Comparison of ENCODE assay signal across 8 cellular contexts in the genomic region with DNA sequence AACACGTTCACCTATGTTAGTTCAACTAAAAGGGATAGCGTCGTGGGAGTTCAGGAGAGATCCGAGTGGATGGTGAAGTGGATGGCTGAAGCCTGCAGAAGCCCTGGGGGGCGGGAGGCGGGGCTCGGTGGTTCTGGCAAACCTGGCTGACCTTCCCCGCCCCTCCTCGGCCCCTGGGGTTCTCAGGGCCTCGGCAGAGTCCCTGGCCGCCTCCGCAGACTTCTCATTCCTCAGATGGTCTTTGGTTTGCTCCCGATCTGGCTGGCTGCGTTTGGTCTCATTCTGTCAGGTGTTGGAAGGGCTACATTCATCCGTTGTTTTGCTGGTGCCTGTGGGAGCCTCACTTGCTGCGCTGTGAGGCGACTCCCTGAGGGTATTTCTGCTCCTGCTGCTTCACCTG. TPM values are rescaled to one million over a fixed set of nuclear protein-coding genes. Genes with fewer than 3 reads are reported as not detected.
DNase-seq lines count a peak whose midpoint lies in the region; TF ChIP-seq lines count a peak whose summit lies in the region.
"Not testable (repeated sequence)": the region's sequence is repeated elsewhere in the genome, so short reads cannot be mapped to it uniquely, and the experiment has no call there.

No MANE protein-coding gene starts in this region.

- H3K27ac ChIP-seq in HUES48 (ENCODE audit: low read depth, low read length), result peak overlapping the region; percentile 82

- H3K9me3 ChIP-seq in HUES48 (ENCODE audit: control insufficient read depth, insufficient read depth, low read length); adipocyte (ENCODE audit: control insufficient read depth, low read length): not testable (repeated sequence)

- not testable (repeated sequence) for DNase-seq in Calu3; adipocyte (ENCODE audit: low read depth); progenitor cell of endocrine pancreas (ENCODE audit: low spot score, unreplicated experiment)
- DNase-seq in NCI-H2107 treated with DMSO at 0.1 percent for 48 hours (lab: John Stamatoyannopoulos, UW; ENCODE audit: unreplicated experiment) (peak; percentile 76), NCI-H345 (lab: John Stamatoyannopoulos, UW) (peak; percentile 48), glutamatergic neuron (peak; percentile 36), mesenteric fat pad (ENCODE audit: low spot score) (peak; percentile 84)

- H3K4me1 ChIP-seq in HUES48 (ENCODE audit: control insufficient read depth, insufficient read depth, low read length), result peaks cover 22% of the 10 kb centered on the region
- peaks cover 36% of the 10 kb centered on the region for H3K4me1 ChIP-seq in adipocyte (ENCODE audit: control insufficient read depth, insufficient read depth, low read length)

- not testable (repeated sequence) for H3K4me3 Mint-ChIP-seq in Calu3 (ENCODE audit: low read depth, unreplicated experiment); progenitor cell of endocrine pancreas (ENCODE audit: low read depth)
- H3K4me3 Mint-ChIP-seq in glutamatergic neuron (ENCODE audit: unreplicated experiment), result peak overlapping the region; percentile 75

- TF ChIP-seq CTCF in Calu3 (IDR thresholded peaks at IDR 0.05; ENCODE audit: unreplicated experiment); glutamatergic neuron (IDR thresholded peaks at IDR 0.05; ENCODE audit: partially characterized antibody, unreplicated experiment); progenitor cell of endocrine pancreas (IDR thresholded peaks at IDR 0.05; ENCODE audit: unreplicated experiment): not testable (repeated sequence)

- H3K36me3 ChIP-seq in HUES48 (ENCODE audit: control insufficient read depth, insufficient read depth, low read length), result peaks cover 67% of the 10 kb centered on the region
- H3K36me3 ChIP-seq in adipocyte (ENCODE audit: control insufficient read depth, insufficient read depth, low read length, severe bottlenecking), result peaks cover 57% of the 10 kb centered on the region

- intact Hi-C loops in Calu3 (cut with micrococcal nuclease; ENCODE audit: unreplicated experiment), result not testable (repeated sequence)

- H3K27me3 Mint-ChIP-seq in Calu3 (ENCODE audit: unreplicated experiment); glutamatergic neuron (ENCODE audit: unreplicated experiment); progenitor cell of endocrine pancreas: not testable (repeated sequence)

- peak overlapping the region; percentile 12 for H3K27ac Mint-ChIP-seq in Calu3 (ENCODE audit: unreplicated experiment)
- H3K27ac Mint-ChIP-seq in glutamatergic neuron (ENCODE audit: unreplicated experiment), result peak overlapping the region; percentile 88
- peak overlapping the region; percentile 19 for H3K27ac Mint-ChIP-seq in progenitor cell of endocrine pancreas

- CTCF ChIA-PET in Calu3 (lab: Charles Lee), result not testable (repeated sequence)

- H3K4me3 ChIP-seq in HUES48 (ENCODE audit: low read depth, low read length); adipocyte (ENCODE audit: low read length): not testable (repeated sequence)

- not testable (repeated sequence) for H3K9ac ChIP-seq in HUES48 (ENCODE audit: low read depth, low read length)
- H3K9ac ChIP-seq in adipocyte (ENCODE audit: low read length), result peak overlapping the region; percentile 25

- H3K9me3 Mint-ChIP-seq in Calu3 (ENCODE audit: low read depth, unreplicated experiment); glutamatergic neuron (ENCODE audit: unreplicated experiment); progenitor cell of endocrine pancreas (ENCODE audit: low read depth): not testable (repeated sequence)

- peaks cover 74% of the 10 kb centered on the region for H3K36me3 Mint-ChIP-seq in Calu3 (ENCODE audit: insufficient read depth, unreplicated experiment)
- H3K36me3 Mint-ChIP-seq in glutamatergic neuron (ENCODE audit: unreplicated experiment), result peaks cover 10% of the 10 kb centered on the region
- H3K36me3 Mint-ChIP-seq in progenitor cell of endocrine pancreas (ENCODE audit: insufficient read depth), result peaks cover 28% of the 10 kb centered on the region

- not testable (repeated sequence) for H3K4me1 Mint-ChIP-seq in Calu3 (ENCODE audit: low read depth, unreplicated experiment); progenitor cell of endocrine pancreas (ENCODE audit: low read depth)
- H3K4me1 Mint-ChIP-seq in glutamatergic neuron (ENCODE audit: low read depth, unreplicated experiment), result peaks cover 21% of the 10 kb centered on the region

- not testable (repeated sequence) for BruUV-seq in Calu3 (replicated peaks; lab: Mats Ljungman, UMichigan)

- not testable (repeated sequence) for H3K27me3 ChIP-seq in HUES48 (ENCODE audit: control insufficient read depth, insufficient read depth, low read length); adipocyte (replicated peaks; ENCODE audit: control insufficient read depth, insufficient read depth, low read length)

RNA-seq across cellular contexts. Expression of a gene that starts 59.1 kb away (rescaled TPM):
- total RNA-seq in Calu3 (2022) (75.1 and 87.1 TPM in 2 replicates), glutamatergic neuron (ENCODE audit: unreplicated experiment) (54.6 TPM), mesenteric fat pad (51.1 TPM), progenitor cell of endocrine pancreas (52.3 and 59.2 TPM in 2 replicates)

Comparison
In these comparisons a context has a peak if more than half of its experiments do, and no peak if none do; other contexts are left out.
1. H3K27ac Mint-ChIP-seq: peak in every context shown above with its lines; median percentile 88 in glutamatergic neuron; 19 in progenitor cell of endocrine pancreas; 12 in Calu3.